Comparison of ENCODE assay signal across 30 cellular contexts in the genomic region with DNA sequence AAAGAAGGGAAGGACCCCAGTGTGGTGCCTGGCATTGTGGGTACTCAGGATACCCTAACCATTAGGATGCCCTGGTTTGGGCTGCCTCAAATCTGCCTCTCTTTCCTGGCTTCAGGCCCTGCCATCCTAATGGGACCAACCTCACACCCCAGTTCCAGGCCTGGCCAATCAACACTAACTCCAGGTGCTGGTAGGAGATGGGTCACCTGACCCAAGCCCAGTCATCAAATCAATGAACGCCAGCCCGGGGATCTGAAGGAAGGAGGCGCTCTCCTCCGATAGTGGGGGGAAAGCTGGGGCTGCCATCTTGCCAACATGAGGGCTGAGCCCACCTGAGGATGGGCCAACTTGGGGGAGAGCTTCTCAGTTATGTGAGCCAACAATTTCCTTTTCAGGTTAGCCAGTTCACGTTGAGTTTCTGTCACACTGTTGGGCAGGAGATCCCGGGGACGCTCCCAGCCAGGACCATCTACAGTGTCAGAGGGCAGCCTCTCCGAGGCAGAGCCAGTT. TPM values are rescaled to one million over a fixed set of nuclear protein-coding genes. Genes with fewer than 3 reads are reported as not detected.
"Had no signal": no experiment of that assay in that cellular context is flagged by ENCODE, and none has a peak within 500 bp of the region (broad histone marks: within the 10 kb centered on the region; RNA-seq: fewer than 3 reads in every experiment).

No MANE protein-coding gene starts in this region.

- H3K4me3 ChIP-seq: ascending aorta, cardiac muscle cell, K562, SJCRH30, SK-N-MC had no signal

- H3K36me3 ChIP-seq: ascending aorta, cardiac muscle cell, SJCRH30 had no signal

- H3K4me3 Mint-ChIP-seq: activated CD4-positive, alpha-beta T cell treated with anti-CD3 and anti-CD28 coated beads, Interleukin-2, amount 10 ng/mL, durations not matched to agents 7 days and 5 days; activated CD8-positive, alpha-beta T cell treated with anti-CD3 and anti-CD28 coated beads, Interleukin-2, amount 10 ng/mL, durations not matched to agents 7 days and 5 days; activated naive CD8-positive, alpha-beta T cell treated with anti-CD3 and anti-CD28 coated beads, Interleukin-2, amount 10 ng/mL, durations not matched to agents 7 days and 5 days; activated T-cell treated with anti-CD3 and anti-CD28 coated beads, Interleukin-2, amount 50 U/mL, for 24 hours; central memory CD8-positive, alpha-beta T cell had no signal

- ATAC-seq: activated CD8-positive, alpha-beta T cell treated with anti-CD3 and anti-CD28 coated beads, Interleukin-2, amount 10 ng/mL, durations not matched to agents 7 days and 5 days; K562 had no signal

- H3K27ac ChIP-seq: ascending aorta, cardiac muscle cell, SJCRH30, SK-N-MC, WERI-Rb-1 had no signal

- H3K4me1 ChIP-seq: ascending aorta, SJCRH30 had no signal

- H3K27me3 ChIP-seq: ascending aorta had no signal

- H3K27me3 Mint-ChIP-seq: activated CD4-positive, alpha-beta T cell treated with anti-CD3 and anti-CD28 coated beads, Interleukin-2, amount 10 ng/mL, durations not matched to agents 7 days and 5 days; activated naive CD8-positive, alpha-beta T cell treated with anti-CD3 and anti-CD28 coated beads, Interleukin-2, amount 10 ng/mL, durations not matched to agents 7 days and 5 days; activated T-cell treated with anti-CD3 and anti-CD28 coated beads, Interleukin-2, amount 50 U/mL, for 24 hours; central memory CD8-positive, alpha-beta T cell had no signal

- H3K9me3 ChIP-seq: ascending aorta, SJCRH30 had no signal

- H3K27ac Mint-ChIP-seq: activated CD4-positive, alpha-beta T cell treated with anti-CD3 and anti-CD28 coated beads, Interleukin-2, amount 10 ng/mL, durations not matched to agents 7 days and 5 days; activated CD8-positive, alpha-beta T cell treated with anti-CD3 and anti-CD28 coated beads, Interleukin-2, amount 10 ng/mL, durations not matched to agents 7 days and 5 days had no signal

- DNase-seq: activated CD4-positive, alpha-beta T cell treated with anti-CD3 and anti-CD28 coated beads, Interleukin-2, amount 10 ng/mL, durations not matched to agents 7 days and 5 days; activated CD4-positive, alpha-beta T cell treated with anti-CD3 and anti-CD28 coated beads, Interleukin-2, amount 50 U/mL, for 48 hours; activated CD8-positive, alpha-beta T cell treated with anti-CD3 and anti-CD28 coated beads, Interleukin-2, amount 10 ng/mL, durations not matched to agents 7 days and 5 days; activated effector memory CD4-positive, alpha-beta T cell treated with Interleukin-2 at 50 U/mL for 16 hours; activated naive CD4-positive, alpha-beta T cell treated with anti-CD3 and anti-CD28 coated beads, Interleukin-2, amount 50 U/mL, for 16 hours; activated naive CD8-positive, alpha-beta T cell treated with anti-CD3 and anti-CD28 coated beads, Interleukin-2, amount 10 ng/mL, durations not matched to agents 7 days and 5 days; activated T-cell treated with anti-CD3 and anti-CD28 coated beads, Interleukin-2, amount 50 U/mL, for 24 hours; amygdala; NCI-H1092 treated with DMSO at 0.1 percent for 48 hours; NCI-H1417; NCI-H146; NCI-H187; NCI-H2029 treated with DMSO at 0.1 percent for 48 hours; NCI-H2107; NCI-H2171; NCI-H510A; NCI-H526; NCI-H748 treated with DMSO at 0.1 percent for 48 hours; NK-92 treated with Interleukin-12 subunit alpha and Interleukin-12 subunit beta, amount 100 ng/mL, for 24 hours; OCI-M1; SHP77; SJCRH30; T1000; WERI-Rb-1 had no signal

- H3K9me3 Mint-ChIP-seq: activated CD4-positive, alpha-beta T cell treated with anti-CD3 and anti-CD28 coated beads, Interleukin-2, amount 10 ng/mL, durations not matched to agents 7 days and 5 days; activated naive CD8-positive, alpha-beta T cell treated with anti-CD3 and anti-CD28 coated beads, Interleukin-2, amount 10 ng/mL, durations not matched to agents 7 days and 5 days; activated T-cell treated with anti-CD3 and anti-CD28 coated beads, Interleukin-2, amount 50 U/mL, for 24 hours; central memory CD8-positive, alpha-beta T cell had no signal

RNA-seq across cellular contexts. Expression of a gene that starts 45.7 kb away (rescaled TPM):
- total RNA-seq: activated CD4-positive, alpha-beta T cell treated with anti-CD3 and anti-CD28 coated beads, Interleukin-2, amount 10 ng/mL, durations not matched to agents 7 days and 5 days; T-helper 1 cell treated with Interleukin-12 subunit alpha and Interleukin-12 subunit beta and Interleukin-4 antibody, amounts not matched to agents 30 ng/mL and 1 ng/mL, for 36 hours had no signal

RNA-seq across cellular contexts. Expression of a gene that starts 46.2 kb away (rescaled TPM):
- total RNA-seq: ascending aorta, K562 had no signal
